19 cellular contexts compared by ENCODE assay signal in genomic region chr5:11181940-11182339, GRCh38.
"Had no signal": no experiment of that assay in that cellular context is flagged by ENCODE, and none has a peak within 500 bp of the region (broad histone marks: within the 10 kb centered on the region; RNA-seq: fewer than 3 reads in every experiment).

No MANE protein-coding gene starts in this region.

- H3K36me3 ChIP-seq: ascending aorta, breast epithelium, colonic mucosa, ovary, prostate gland, thyroid gland, uterus had no signal

- H3K4me1 ChIP-seq: ascending aorta, colonic mucosa, prostate gland, thyroid gland, uterus had no signal

- H3K9me3 ChIP-seq: ascending aorta, breast epithelium, colonic mucosa, ovary, prostate gland, thyroid gland, uterus had no signal

- H3K4me3 ChIP-seq: ascending aorta, breast epithelium, colonic mucosa, dorsolateral prefrontal cortex, ovary, prostate gland, thyroid gland, uterus had no signal

- DNase-seq: activated CD4-positive, alpha-beta T cell treated with anti-CD3 and anti-CD28 coated beads for 1 hour; activated CD4-positive, alpha-beta T cell treated with anti-CD3 and anti-CD28 coated beads, Interleukin-2, amount 50 U/mL, for 1 hour; activated CD8-positive, alpha-beta T cell treated with anti-CD3 and anti-CD28 coated beads, Interleukin-2, amount 10 ng/mL, durations not matched to agents 7 days and 5 days; colonic mucosa; dorsolateral prefrontal cortex; effector memory CD8-positive, alpha-beta T cell; left colon; naive thymus-derived CD8-positive, alpha-beta T cell; ovary; stimulated activated CD4-positive, alpha-beta T cell treated with anti-CD3 and anti-CD28 coated beads, Interleukin-4, amount 100 ng/mL, for 24 hours; substantia nigra; T-cell; thyroid gland; uterus had no signal

- H3K27me3 ChIP-seq: ascending aorta, breast epithelium, colonic mucosa, dorsolateral prefrontal cortex, ovary, thyroid gland, uterus had no signal

- FAIRE-seq: keratinocyte had no signal

- H3K27ac ChIP-seq: ascending aorta, breast epithelium, colonic mucosa, ovary, prostate gland, thyroid gland, uterus had no signal

- ATAC-seq: activated CD8-positive, alpha-beta T cell treated with anti-CD3 and anti-CD28 coated beads, Interleukin-2, amount 10 ng/mL, durations not matched to agents 7 days and 5 days; activated naive CD4-positive, alpha-beta T cell treated with anti-CD3 and anti-CD28 coated beads, Interleukin-2, amount 50 U/mL, for 72 hours; effector memory CD8-positive, alpha-beta T cell; left colon; naive thymus-derived CD8-positive, alpha-beta T cell; T-cell had no signal
